9 cellular contexts compared by ENCODE assay signal in the genomic region with DNA sequence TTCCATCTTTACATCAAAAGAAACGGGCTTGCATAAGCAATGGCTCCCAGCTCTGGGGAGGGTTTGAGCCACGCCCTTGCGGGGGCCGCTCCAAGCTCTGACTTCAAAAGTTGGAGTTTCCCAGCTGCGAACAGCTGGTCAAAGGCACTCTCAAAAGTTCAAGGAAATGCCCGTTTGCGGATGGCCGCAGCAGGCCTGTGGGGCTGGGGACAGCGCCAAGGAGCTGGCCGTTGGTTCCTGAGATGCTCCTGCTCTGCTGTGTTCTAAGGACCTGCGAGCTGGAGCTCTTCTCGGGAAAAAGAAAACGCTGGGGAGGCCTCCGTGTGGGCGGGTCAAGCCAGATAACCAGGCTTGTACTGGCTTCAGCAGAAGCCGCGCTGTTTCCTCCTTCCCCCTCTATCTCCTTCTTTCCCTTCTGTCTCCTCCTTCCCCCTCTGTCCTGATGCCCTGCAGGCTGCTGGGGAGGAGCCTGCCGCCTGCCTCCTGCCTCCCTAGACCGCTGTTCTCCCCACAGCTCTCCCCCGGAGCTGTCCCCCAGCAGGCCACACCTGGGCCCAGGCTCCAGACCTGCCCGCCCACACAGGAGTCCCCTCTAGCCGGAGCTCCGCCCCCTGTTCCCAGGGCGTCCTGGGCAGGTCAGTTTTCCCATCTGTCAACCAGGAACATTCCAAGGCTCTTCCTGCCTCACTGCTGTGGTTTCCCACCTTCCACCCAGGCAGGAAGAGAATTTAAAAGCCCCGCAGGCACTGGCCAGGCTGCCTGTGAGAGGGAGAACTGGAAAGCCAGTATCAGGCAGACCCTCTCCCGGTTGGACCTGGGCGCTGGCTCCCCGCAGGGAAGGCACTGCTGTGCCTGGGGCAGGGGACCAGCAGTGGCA. TPM values are rescaled to one million over a fixed set of nuclear protein-coding genes. Genes with fewer than 3 reads are reported as not detected.
DNase-seq lines count a peak whose midpoint lies in the region; ATAC-seq and TF ChIP-seq lines count a peak whose summit lies in the region.
"Had no signal": no experiment of that assay in that cellular context is flagged by ENCODE, and none has a peak within 500 bp of the region (broad histone marks: within the 10 kb centered on the region; RNA-seq: fewer than 3 reads in every experiment).

No MANE protein-coding gene starts in this region.

- H3K27me3 ChIP-seq in BJ (ENCODE audit: control insufficient read depth, insufficient read depth, low read length) (no peaks in the 10 kb centered on the region; the same call in 1 of the 2 replicates), right cardiac atrium (ENCODE audit: control insufficient read depth, insufficient read depth) (no peaks in the 10 kb centered on the region)
- H3K27me3 ChIP-seq: dorsolateral prefrontal cortex had no signal

- ATAC-seq in right cardiac atrium (peak; percentile 58 to 65), HG02571 (IDR thresholded peaks at IDR 0.05; ENCODE audit: unreplicated experiment) (no peak), GM19463 (IDR thresholded peaks at IDR 0.05; ENCODE audit: unreplicated experiment) (no peak)

- POLR2A ChIA-PET in BJ (lab: Charles Lee), result interaction anchor here (0.6 kb wide), 2 partner anchors 505 to 604 kb away, joined by 3 to 8 read pairs; no protein-coding TSS in a partner anchor

- intact Hi-C loops in right cardiac atrium (cut with DNase I), result loop anchor here in 1 of 4 donors (10.0 kb wide), 2 partner anchors 73 to 243 kb away; no protein-coding TSS in a partner anchor

- H3K4me3 ChIP-seq in BJ (ENCODE audit: low read depth, low read length) (peak overlapping the region; percentile 3; the same call in 1 of the 2 replicates), right cardiac atrium (ENCODE audit: low read length) (no peak overlapping the region), skin epidermis (peak overlapping the region in 3 of 7 experiments; percentile 4 to 22 (median 10))

- TF ChIP-seq CTCF in BJ (IDR thresholded peaks at IDR 0.05; ENCODE audit: insufficient read depth, low read depth, low read length), result no peak

- no peaks in the 10 kb centered on the region for H3K9me3 ChIP-seq in right cardiac atrium (ENCODE audit: control insufficient read depth, low read length)

- no peaks in the 10 kb centered on the region for H3K4me1 ChIP-seq in right cardiac atrium (ENCODE audit: control insufficient read depth, insufficient read depth, low read length)

- peaks cover 9% of the 10 kb centered on the region for H3K36me3 ChIP-seq in BJ (ENCODE audit: control insufficient read depth, insufficient read depth, low read length)

- CTCF ChIA-PET in BJ (lab: Yijun Ruan, JAX), result interaction anchor here (0.7 to 5.6 kb wide), 12 partner anchors 8 to 378 kb away, joined by 3 to 40 read pairs (median 6); a partner anchor contains a TSS

- DNase-seq in BJ (ENCODE audit: low read depth), result no peak
- DNase-seq in HUDEP-2 (lab: John Stamatoyannopoulos, UW; ENCODE audit: unreplicated experiment in 76 of 76), result peak in 54 of 76 experiments; percentile 16 to 73 (median 51)
- peak; percentile 83 to 90 (median 90) for DNase-seq in right cardiac atrium
- DNase-seq in NCI-H774 (lab: John Stamatoyannopoulos, UW), result no peak

- H3K27ac ChIP-seq in adipose tissue (ENCODE audit: low read depth, low read length) (peak overlapping the region; percentile 40), right cardiac atrium (ENCODE audit: low read length) (peak overlapping the region; percentile 60), skin epidermis (peak overlapping the region in 11 of 21 experiments; percentile 3 to 73 (median 46))

- 22 to 29% (median 24%) methylated on average over 28 of the region's 28 CpGs for WGBS in adipose tissue, 3 donors
- WGBS in right cardiac atrium, result 21% methylated on average over 28 of the region's 28 CpGs

RNA-seq across cellular contexts. Expression of a gene that starts 14.1 kb away (rescaled TPM):
- polyA plus RNA-seq in BJ (2011; rRNA removed), result 16.7 and 21.7 TPM in 2 replicates
- polyA minus RNA-seq in BJ (2011; rRNA and poly(A)+ RNA removed), result 12.8 and 16.4 TPM in 2 replicates
- 10 to 100 TPM; 13.1 to 38.1 (median 15.0) TPM for polyA plus RNA-seq in adipose tissue
- 10 to 100 TPM; 24.0 to 42.4 (median 26.2) TPM for total RNA-seq in right cardiac atrium
- polyA plus RNA-seq in right cardiac atrium, result 9.8 TPM

RNA-seq across cellular contexts. Expression of a gene that starts 22.7 kb away (rescaled TPM):
- polyA plus RNA-seq in BJ (2011; rRNA removed), result 1.5 and 2.5 TPM in 2 replicates
- 0.82 and 1.2 TPM in 2 replicates for polyA minus RNA-seq in BJ (2011; rRNA and poly(A)+ RNA removed)
- 10 to 100 TPM in 1 of 3 donors, 1 to 10 TPM in 1, under 1 TPM in 1; 0.22 to 14.2 (median 2.4) TPM for polyA plus RNA-seq in adipose tissue
- total RNA-seq in right cardiac atrium, result 10 to 100 TPM in 1 of 4 donors, 1 to 10 TPM in 3; 4.9 to 13.3 (median 7.2) TPM
- 6.7 TPM for polyA plus RNA-seq in right cardiac atrium

Comparison
In these comparisons a context has a peak if more than half of its experiments do, and no peak if none do; other contexts are left out.
1. DNase-seq: peak in HUDEP-2 (54 of 76) and right cardiac atrium (3 of 3); none in BJ (single experiment) and NCI-H774 (single experiment).
2. ATAC-seq: peak in right cardiac atrium (2 of 2); none in HG02571 (single experiment) and GM19463 (single experiment).
3. Peak in every context shown above with its lines, with median percentiles within 50 percentile points of each other: H3K27ac ChIP-seq.